ENCODE assay signal across 15 cellular contexts in the genomic region with DNA sequence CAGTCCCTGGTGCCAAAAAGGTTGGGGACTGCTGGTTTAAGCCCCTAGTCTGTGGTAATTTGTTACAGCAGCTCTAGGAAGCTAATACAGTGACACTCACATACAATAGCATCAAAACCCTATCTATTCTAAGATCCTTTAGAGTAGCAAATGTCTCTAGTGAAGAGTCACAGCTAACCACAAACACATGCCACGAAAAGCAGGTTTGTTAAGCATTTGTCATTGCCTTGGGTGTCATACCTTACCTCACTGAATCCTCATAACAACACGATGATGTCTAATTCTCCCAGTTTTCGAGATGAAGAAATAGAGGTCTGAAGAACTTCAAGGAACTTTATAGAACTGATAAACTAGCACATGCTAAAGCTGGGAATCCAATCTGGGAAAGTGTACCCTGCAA.
"Had no signal": no experiment of that assay in that cellular context is flagged by ENCODE, and none has a peak within 500 bp of the region (broad histone marks: within the 10 kb centered on the region; RNA-seq: fewer than 3 reads in every experiment).

No MANE protein-coding gene starts in this region.

- H3K27me3 ChIP-seq: adrenal gland, ovary, upper lobe of left lung had no signal

- H3K36me3 Mint-ChIP-seq: activated CD8-positive, alpha-beta memory T cell treated with anti-CD3 and anti-CD28 coated beads, Interleukin-2, amount 10 ng/mL, durations not matched to agents 7 days and 5 days; stimulated activated memory B cell treated with anti-CD40 and anti-IgM and Interleukin-4, amounts not matched to agents 10 μg/mL and 1 μg/mL and 100 μg/mL, for 72 hours had no signal

- ATAC-seq: activated CD8-positive, alpha-beta memory T cell treated with anti-CD3 and anti-CD28 coated beads, Interleukin-2, amount 10 ng/mL, durations not matched to agents 7 days and 5 days; stimulated activated memory B cell treated with anti-CD40 and anti-IgM and Interleukin-4, amounts not matched to agents 10 μg/mL and 1 μg/mL and 100 μg/mL, for 72 hours had no signal

- H3K4me3 ChIP-seq: adrenal gland, coronary artery, ovary, skin epidermis, upper lobe of left lung had no signal

- H3K4me1 Mint-ChIP-seq: neural crest cell; stimulated activated memory B cell treated with anti-CD40 and anti-IgM and Interleukin-4, amounts not matched to agents 10 μg/mL and 1 μg/mL and 100 μg/mL, for 72 hours had no signal

- H3K36me3 ChIP-seq: adrenal gland, ovary, upper lobe of left lung had no signal

- H3K27ac Mint-ChIP-seq: activated CD8-positive, alpha-beta memory T cell treated with anti-CD3 and anti-CD28 coated beads, Interleukin-2, amount 10 ng/mL, durations not matched to agents 7 days and 5 days; activated naive CD4-positive, alpha-beta T cell treated with anti-CD3 and anti-CD28 coated beads for 36 hours; activated T-helper 1 cell treated with anti-CD3 and anti-CD28 coated beads, Interleukin-12 subunit alpha, Interleukin-12 subunit beta, Interleukin-2, Interleukin-4 antibody, amounts not matched to agents 30 ng/mL and 10 ng/mL and 1 ng/mL, durations not matched to agents 14 hours and 24 hours and 36 hours; stimulated activated memory B cell treated with anti-CD40 and anti-IgM and Interleukin-4, amounts not matched to agents 10 μg/mL and 1 μg/mL and 100 μg/mL, for 72 hours had no signal

- H3K9me3 ChIP-seq: adrenal gland, ovary, upper lobe of left lung had no signal

- H3K27me3 Mint-ChIP-seq: stimulated activated memory B cell treated with anti-CD40 and anti-IgM and Interleukin-4, amounts not matched to agents 10 μg/mL and 1 μg/mL and 100 μg/mL, for 72 hours had no signal

- DNase-seq: activated CD4-positive, alpha-beta T cell treated with anti-CD3 and anti-CD28 coated beads, Interleukin-2, amount 50 U/mL, for 1 hour; activated CD8-positive, alpha-beta memory T cell treated with anti-CD3 and anti-CD28 coated beads, Interleukin-2, amount 10 ng/mL, durations not matched to agents 7 days and 5 days; activated naive CD4-positive, alpha-beta T cell treated with anti-CD3 and anti-CD28 coated beads for 36 hours; adrenal gland; central memory CD4-positive, alpha-beta T cell; effector CD8-positive, alpha-beta T cell; kidney; ovary; T-helper 1 cell had no signal

- H3K4me3 Mint-ChIP-seq: activated CD8-positive, alpha-beta memory T cell treated with anti-CD3 and anti-CD28 coated beads, Interleukin-2, amount 10 ng/mL, durations not matched to agents 7 days and 5 days; activated naive CD4-positive, alpha-beta T cell treated with anti-CD3 and anti-CD28 coated beads for 36 hours; activated T-helper 1 cell treated with anti-CD3 and anti-CD28 coated beads, Interleukin-12 subunit alpha, Interleukin-12 subunit beta, Interleukin-2, Interleukin-4 antibody, amounts not matched to agents 30 ng/mL and 10 ng/mL and 1 ng/mL, durations not matched to agents 14 hours and 24 hours and 36 hours; neural crest cell; stimulated activated memory B cell treated with anti-CD40 and anti-IgM and Interleukin-4, amounts not matched to agents 10 μg/mL and 1 μg/mL and 100 μg/mL, for 72 hours had no signal

- H3K9me3 Mint-ChIP-seq: neural crest cell had no signal

- H3K27ac ChIP-seq: adrenal gland, coronary artery, ovary, skin epidermis, upper lobe of left lung had no signal

- H3K4me1 ChIP-seq: adrenal gland, upper lobe of left lung had no signal
